ENCODE assay signal across 8 cellular contexts in genomic region chr11:64745219-64745522, GRCh38. TPM values are rescaled to one million over a fixed set of nuclear protein-coding genes. Genes with fewer than 3 reads are reported as not detected.
DNase-seq lines count a peak whose midpoint lies in the region; ATAC-seq and TF ChIP-seq lines count a peak whose summit lies in the region.

No MANE protein-coding gene starts in this region.

- H3K4me1 ChIP-seq in tibial artery, result peaks cover 0 to 53% (median 36%) of the 10 kb centered on the region in 4 donors

- no peaks in the 10 kb centered on the region for H3K27me3 ChIP-seq in tibial artery

- no peaks in the 10 kb centered on the region for H3K9me3 ChIP-seq in tibial artery

- no peaks in the 10 kb centered on the region for H3K9me3 Mint-ChIP-seq in naive B cell

- ATAC-seq in naive B cell (ENCODE audit: low read depth in 2 of 2), result peak; percentile 51 to 57
- ATAC-seq in HG02623 (IDR thresholded peaks at IDR 0.05; ENCODE audit: unreplicated experiment), result no peak

- no peak for TF ChIP-seq CTCF in tibial artery (IDR thresholded peaks at IDR 0.05)

- peak overlapping the region; percentile 98 to 100 (median 99) for H3K27ac Mint-ChIP-seq in naive B cell

- peak; percentile 36 to 76 for DNase-seq in stimulated activated CD4-positive, alpha-beta T cell treated with anti-CD3 and anti-CD28 coated beads, Interleukin-15, amount 100 ng/mL, for 1 hour (ENCODE audit: low read depth in 1 of 2, low spot score in 1 of 2)
- DNase-seq in stimulated activated CD4-positive, alpha-beta T cell treated with anti-CD3 and anti-CD28 coated beads, Interleukin-12 subunit alpha, Interleukin-12 subunit beta, amount 100 ng/mL, for 4 hours, result no peak
- DNase-seq in activated CD4-positive, alpha-beta T cell treated with anti-CD3 and anti-CD28 coated beads for 48 hours, result peak; percentile 53
- DNase-seq in effector CD4-positive, alpha-beta T cell, result peak; percentile 74
- peak; percentile 99 for DNase-seq in naive B cell
- DNase-seq in tibial artery, result peak; percentile 81 to 88
- no peak for DNase-seq in AG08395 (ENCODE audit: low spot score)

- peaks cover 0 to 7% of the 10 kb centered on the region in 2 donors for H3K36me3 Mint-ChIP-seq in naive B cell

- H3K27me3 Mint-ChIP-seq in naive B cell, result no peaks in the 10 kb centered on the region

- H3K4me3 ChIP-seq in tibial artery, result peak overlapping the region; percentile 79 to 87

- peaks cover 2 to 8% (median 5%) of the 10 kb centered on the region in 3 donors for H3K36me3 ChIP-seq in tibial artery

- H3K4me1 Mint-ChIP-seq in naive B cell, result peaks cover 43 to 71% (median 63%) of the 10 kb centered on the region in 3 donors

- H3K4me3 Mint-ChIP-seq in naive B cell, result peak overlapping the region; percentile 92 to 99 (median 97)

- H3K27ac ChIP-seq in tibial artery, result peak overlapping the region; percentile 92 to 97

- intact Hi-C loops in tibial artery (cut with DNase I; ENCODE audit: low total_unique reads), result no loop called here

RNA-seq across cellular contexts. Expression of gene RASGRP2, which starts 1.2 kb away (rescaled TPM):
- polyA plus RNA-seq in naive B cell (ENCODE audit: low read depth in 6 of 6), result 100 to 1,000 TPM; 274 to 429 (median 285) TPM

RNA-seq across cellular contexts. Expression of gene PYGM, which starts 14.6 kb away (rescaled TPM):
- polyA plus RNA-seq in naive B cell (ENCODE audit: low read depth in 6 of 6), result 1 to 10 TPM in 5 of 6 donors, not detected in 1; 2.1 to 4.9 (median 2.2) TPM

RNA-seq across cellular contexts. Expression of gene NRXN2, which starts 22.2 kb away (rescaled TPM):
- polyA plus RNA-seq in naive B cell (ENCODE audit: low read depth in 6 of 6), result not detected

RNA-seq across cellular contexts. Expression of gene SF1, which starts 33.2 kb away (rescaled TPM):
- 100 to 1,000 TPM in 4 of 6 donors, 10 to 100 TPM in 2; 68.6 to 242 (median 132) TPM for polyA plus RNA-seq in naive B cell (ENCODE audit: low read depth in 6 of 6)

RNA-seq across cellular contexts. Expression of gene MAP4K2, which starts 57.8 kb away (rescaled TPM):
- 10 to 100 TPM; 29.8 to 65.0 (median 39.7) TPM for polyA plus RNA-seq in naive B cell (ENCODE audit: low read depth in 6 of 6)

Comparison
In these comparisons a context has a peak if more than half of its experiments do, and no peak if none do; other contexts are left out.
1. DNase-seq: peak in stimulated activated CD4-positive, alpha-beta T cell treated with anti-CD3 and anti-CD28 coated beads, Interleukin-15, amount 100 ng/mL, for 1 hour (2 of 2), activated CD4-positive, alpha-beta T cell treated with anti-CD3 and anti-CD28 coated beads for 48 hours (single experiment), effector CD4-positive, alpha-beta T cell (single experiment), naive B cell (single experiment) and tibial artery (2 of 2); none in stimulated activated CD4-positive, alpha-beta T cell treated with anti-CD3 and anti-CD28 coated beads, Interleukin-12 subunit alpha, Interleukin-12 subunit beta, amount 100 ng/mL, for 4 hours (single experiment) and AG08395 (single experiment).